8 cellular contexts compared by ENCODE assay signal in the genomic region with DNA sequence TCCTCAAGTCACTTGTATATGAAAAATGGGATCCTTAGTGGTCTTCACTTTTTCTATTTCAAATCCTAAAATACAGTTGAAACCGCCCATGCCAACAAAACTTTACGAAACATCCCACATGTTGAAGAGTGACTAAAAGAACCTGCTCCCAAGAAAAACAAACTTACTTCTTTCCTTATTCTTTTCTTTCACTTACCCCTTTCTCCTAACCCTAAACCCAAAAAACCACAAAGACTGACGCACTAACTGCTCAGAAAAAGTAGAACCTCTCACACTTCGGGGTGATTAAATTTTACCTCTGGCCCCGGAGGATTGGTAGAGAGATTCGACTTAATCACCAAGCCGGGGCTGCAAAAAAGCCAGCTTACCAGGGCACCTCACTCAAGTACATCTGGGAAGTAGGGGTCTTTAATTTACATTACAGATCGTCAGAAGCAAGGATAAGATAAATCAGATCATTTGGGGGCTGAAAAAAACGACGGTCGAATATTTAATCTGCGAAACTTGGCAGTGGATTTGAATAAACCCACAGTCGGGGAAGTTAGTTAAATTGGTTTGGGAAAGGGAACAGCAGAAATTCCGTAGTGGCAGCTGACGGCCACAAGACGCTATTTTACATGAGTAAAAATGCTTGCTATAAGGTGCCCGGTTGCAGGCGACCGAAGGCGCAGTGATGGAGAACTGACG. TPM values are rescaled to one million over a fixed set of nuclear protein-coding genes. Genes with fewer than 3 reads are reported as not detected.
DNase-seq lines count a peak whose midpoint lies in the region; ATAC-seq lines count a peak whose summit lies in the region.

No MANE protein-coding gene starts in this region.

- H3K27ac Mint-ChIP-seq in activated T-helper 17 cell treated with anti-CD3 and anti-CD28 coated beads, Interleukin-2, amount 50 U/mL, for 72 hours = no peak overlapping the region
- no peak overlapping the region for H3K27ac Mint-ChIP-seq in stimulated activated memory B cell treated with anti-CD40 and anti-IgM and Interleukin-4, amounts not matched to agents 10 μg/mL and 1 μg/mL and 100 μg/mL, for 72 hours

- H3K27me3 Mint-ChIP-seq in activated T-helper 17 cell treated with anti-CD3 and anti-CD28 coated beads, Interleukin-2, amount 50 U/mL, for 72 hours = peaks cover 62% of the 10 kb centered on the region
- H3K27me3 Mint-ChIP-seq in stimulated activated memory B cell treated with anti-CD40 and anti-IgM and Interleukin-4, amounts not matched to agents 10 μg/mL and 1 μg/mL and 100 μg/mL, for 72 hours = peaks cover 73% of the 10 kb centered on the region

- DNase-seq in NCI-H2227 treated with DMSO at 0.1 percent for 48 hours (lab: John Stamatoyannopoulos, UW) = peak; percentile 13
- DNase-seq in NCI-H2227 (lab: John Stamatoyannopoulos, UW; ENCODE audit: unreplicated experiment) = no peak
- peak; percentile 10 for DNase-seq in iPS-NIHi11 (ENCODE audit: low spot score)
- no peak for DNase-seq in epidermal melanocyte (ENCODE audit: insufficient read length, low spot score)
- no peak for DNase-seq in NCI-H187 (lab: John Stamatoyannopoulos, UW)

- no peak for ATAC-seq in activated T-helper 17 cell treated with anti-CD3 and anti-CD28 coated beads, Interleukin-2, amount 50 U/mL, for 72 hours (replicated peaks)
- ATAC-seq in stimulated activated memory B cell treated with anti-CD40 and anti-IgM and Interleukin-4, amounts not matched to agents 10 μg/mL and 1 μg/mL and 100 μg/mL, for 72 hours = no peak
- no peak for ATAC-seq in HG03442 (IDR thresholded peaks at IDR 0.05; ENCODE audit: unreplicated experiment)

- H3K9me3 Mint-ChIP-seq in activated T-helper 17 cell treated with anti-CD3 and anti-CD28 coated beads, Interleukin-2, amount 50 U/mL, for 72 hours = no peaks in the 10 kb centered on the region
- no peaks in the 10 kb centered on the region for H3K9me3 Mint-ChIP-seq in stimulated activated memory B cell treated with anti-CD40 and anti-IgM and Interleukin-4, amounts not matched to agents 10 μg/mL and 1 μg/mL and 100 μg/mL, for 72 hours

- H3K4me3 Mint-ChIP-seq in activated T-helper 17 cell treated with anti-CD3 and anti-CD28 coated beads, Interleukin-2, amount 50 U/mL, for 72 hours = peak overlapping the region; percentile 32
- peak overlapping the region; percentile 40 for H3K4me3 Mint-ChIP-seq in stimulated activated memory B cell treated with anti-CD40 and anti-IgM and Interleukin-4, amounts not matched to agents 10 μg/mL and 1 μg/mL and 100 μg/mL, for 72 hours

- peaks cover 5% of the 10 kb centered on the region for H3K4me1 Mint-ChIP-seq in activated T-helper 17 cell treated with anti-CD3 and anti-CD28 coated beads, Interleukin-2, amount 50 U/mL, for 72 hours
- H3K4me1 Mint-ChIP-seq in stimulated activated memory B cell treated with anti-CD40 and anti-IgM and Interleukin-4, amounts not matched to agents 10 μg/mL and 1 μg/mL and 100 μg/mL, for 72 hours = peaks cover 21% of the 10 kb centered on the region

- H3K36me3 Mint-ChIP-seq in activated T-helper 17 cell treated with anti-CD3 and anti-CD28 coated beads, Interleukin-2, amount 50 U/mL, for 72 hours (ENCODE audit: low read depth) = no peaks in the 10 kb centered on the region
- H3K36me3 Mint-ChIP-seq in stimulated activated memory B cell treated with anti-CD40 and anti-IgM and Interleukin-4, amounts not matched to agents 10 μg/mL and 1 μg/mL and 100 μg/mL, for 72 hours = no peaks in the 10 kb centered on the region

RNA-seq across cellular contexts. Expression of a gene that starts 1.3 kb away (rescaled TPM):
- total RNA-seq in activated T-helper 17 cell treated with anti-CD3 and anti-CD28 coated beads, Interleukin-2, amount 50 U/mL, for 72 hours = not detected

RNA-seq across cellular contexts. Expression of a gene that starts 26.2 kb away (rescaled TPM):
- total RNA-seq in activated T-helper 17 cell treated with anti-CD3 and anti-CD28 coated beads, Interleukin-2, amount 50 U/mL, for 72 hours = 10 to 100 TPM; 49.4 to 52.7 TPM

RNA-seq across cellular contexts. Expression of a gene that starts 26.6 kb away (rescaled TPM):
- total RNA-seq in activated T-helper 17 cell treated with anti-CD3 and anti-CD28 coated beads, Interleukin-2, amount 50 U/mL, for 72 hours = 100 to 1,000 TPM; 114 to 253 TPM

Comparison
In these comparisons a context has a peak if more than half of its experiments do, and no peak if none do; other contexts are left out.
1. DNase-seq: peak in NCI-H2227 treated with DMSO at 0.1 percent for 48 hours (single experiment) and iPS-NIHi11 (single experiment); none in NCI-H2227 (single experiment), epidermal melanocyte (single experiment) and NCI-H187 (0 of 2).